ENCODE assay signal across 18 cellular contexts in the genomic region with DNA sequence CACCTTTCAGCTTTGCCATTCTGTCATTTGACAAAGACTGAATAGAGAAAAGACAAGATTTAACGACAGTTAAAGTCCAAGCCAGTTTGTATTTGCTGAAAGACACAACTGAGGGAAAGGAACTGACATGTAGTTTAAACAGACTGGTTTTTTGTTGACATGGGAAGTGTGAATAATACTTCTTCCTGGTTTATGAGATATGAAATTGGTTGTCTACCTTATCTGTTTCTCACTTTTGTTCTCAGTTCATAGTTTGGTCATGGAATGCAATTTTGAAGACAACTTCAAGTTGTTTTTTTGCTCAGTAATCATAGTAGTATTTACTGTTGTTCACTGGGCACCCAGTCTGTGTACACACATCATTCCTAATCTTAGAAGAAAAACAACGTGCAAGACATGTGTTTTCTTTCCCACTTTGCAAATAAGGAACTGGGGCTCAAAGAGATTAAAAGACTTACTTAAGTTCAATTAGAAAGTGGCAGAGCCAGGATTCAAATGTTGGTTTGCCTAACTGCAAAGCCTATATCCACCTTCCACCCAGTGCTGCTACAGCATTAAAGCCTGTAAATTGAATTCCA.
A peak's percentile ranks its signal among the peaks of the same experiment; 100 is the strongest.
DNase-seq lines count a peak whose midpoint lies in the region; ATAC-seq and TF ChIP-seq lines count a peak whose summit lies in the region.
"Had no signal": no experiment of that assay in that cellular context is flagged by ENCODE, and none has a peak within 500 bp of the region (broad histone marks: within the 10 kb centered on the region; RNA-seq: fewer than 3 reads in every experiment).

No MANE protein-coding gene starts in this region.

- no peak overlapping the region for H3K9ac ChIP-seq in rectal smooth muscle tissue (ENCODE audit: low read length)
- H3K9ac ChIP-seq: BLaER1, KMS-11 had no signal

- H3K9me2 ChIP-seq in hepatocyte (replicated peaks; ENCODE audit: insufficient read depth): no peaks in the 10 kb centered on the region

- H3K36me3 ChIP-seq in hepatocyte (replicated peaks; ENCODE audit: insufficient read depth, low read depth): no peaks in the 10 kb centered on the region
- H3K36me3 ChIP-seq in rectal smooth muscle tissue (ENCODE audit: control insufficient read depth, insufficient read depth, low read length): no peaks in the 10 kb centered on the region
- H3K36me3 ChIP-seq in suprapubic skin: peaks cover 8% of the 10 kb centered on the region
- H3K36me3 ChIP-seq: lower lobe of right lung had no signal

- peaks cover 21% of the 10 kb centered on the region for H3K4me1 ChIP-seq in hepatocyte (ENCODE audit: insufficient read depth)
- H3K4me1 ChIP-seq in rectal smooth muscle tissue (ENCODE audit: control insufficient read depth, insufficient read depth, low read length): peaks cover 40% of the 10 kb centered on the region
- peaks cover 7% of the 10 kb centered on the region for H3K4me1 ChIP-seq in suprapubic skin
- H3K4me1 ChIP-seq: BLaER1 had no signal

- WGBS in hepatocyte (ENCODE audit: low lambda C conversion rate, missing lambda C conversion rate): 43% methylated on average over 2 of the region's 2 CpGs
- WGBS in suprapubic skin: 65% methylated on average over 2 of the region's 2 CpGs

- TF ChIP-seq CTCF in VCaP (conservative IDR thresholded peaks at IDR 0.05) (no peak), hepatocyte (IDR thresholded peaks at IDR 0.05; ENCODE audit: poor library complexity) (no peak), suprapubic skin (IDR thresholded peaks at IDR 0.05) (no peak)

- DNase-seq in CD1c-positive myeloid dendritic cell (ENCODE audit: extremely low spot score): peak; percentile 41
- no peak for DNase-seq in hepatocyte (ENCODE audit: low spot score)
- DNase-seq in NOMO-1 treated with dmso at 0.1 percent for 144 hours (lab: John Stamatoyannopoulos, UW; ENCODE audit: unreplicated experiment): no peak
- DNase-seq in NCI-H2171 (lab: John Stamatoyannopoulos, UW): no peak
- no peak for DNase-seq in suprapubic skin (ENCODE audit: low spot score in 2 of 2)
- DNase-seq: activated CD8-positive, alpha-beta memory T cell treated with anti-CD3 and anti-CD28 coated beads, Interleukin-2, amount 50 U/mL, for 48 hours; caudate nucleus; foreskin fibroblast; lower lobe of right lung; NCI-H1105; NCI-H446; SHP77 had no signal

- no peaks in the 10 kb centered on the region for H3K9me3 ChIP-seq in hepatocyte (ENCODE audit: low read depth)
- no peaks in the 10 kb centered on the region for H3K9me3 ChIP-seq in suprapubic skin
- H3K9me3 ChIP-seq: lower lobe of right lung had no signal

- peaks cover 85% of the 10 kb centered on the region for H3K79me2 ChIP-seq in hepatocyte

- no peaks in the 10 kb centered on the region for H3K27me3 ChIP-seq in hepatocyte
- H3K27me3 ChIP-seq in rectal smooth muscle tissue (ENCODE audit: control insufficient read depth, insufficient read depth, low read length): no peaks in the 10 kb centered on the region
- no peaks in the 10 kb centered on the region for H3K27me3 ChIP-seq in suprapubic skin
- H3K27me3 ChIP-seq: BLaER1 had no signal

- no peak for TF ChIP-seq POLR2A in suprapubic skin (IDR thresholded peaks at IDR 0.05)

- no peak overlapping the region for H3K4me3 ChIP-seq in hepatocyte
- H3K4me3 ChIP-seq in rectal smooth muscle tissue (ENCODE audit: low read length): no peak overlapping the region
- H3K4me3 ChIP-seq in suprapubic skin: no peak overlapping the region
- H3K4me3 ChIP-seq: BLaER1, lower lobe of right lung had no signal

- no peak for TF ChIP-seq EP300 in suprapubic skin (IDR thresholded peaks at IDR 0.05)

- peak overlapping the region; percentile 16 for H3K4me2 ChIP-seq in hepatocyte
- H3K4me2 ChIP-seq: BLaER1, KMS-11 had no signal

- H3K27ac ChIP-seq in VCaP: peak overlapping the region; percentile 60
- peak overlapping the region; percentile 47 for H3K27ac ChIP-seq in hepatocyte
- H3K27ac ChIP-seq in rectal smooth muscle tissue (ENCODE audit: low read depth, low read length): peak overlapping the region; percentile 66
- H3K27ac ChIP-seq in suprapubic skin: no peak overlapping the region
- H3K27ac ChIP-seq: BLaER1, KMS-11, lower lobe of right lung had no signal

- ATAC-seq in GM21515 (IDR thresholded peaks at IDR 0.05; ENCODE audit: unreplicated experiment): no peak
- ATAC-seq: natural killer cell treated with Interleukin-12 subunit alpha and Interleukin-12 subunit beta and Interleukin-15 and Interleukin-18, amount 100 ng/mL, for 72 hours had no signal

- H4K20me1 ChIP-seq in hepatocyte (ENCODE audit: insufficient read depth, poor library complexity, severe bottlenecking): no peaks in the 10 kb centered on the region

- no peak overlapping the region for H2AFZ ChIP-seq in hepatocyte
